In genomic region chr5:124057161-124057814, GRCh38 we compare ENCODE assay signal across 8 cellular contexts.
DNase-seq lines count a peak whose midpoint lies in the region; ATAC-seq, FAIRE-seq and TF ChIP-seq lines count a peak whose summit lies in the region.

No MANE protein-coding gene starts in this region.

- peaks cover 0 to 28% (median 0%) of the 10 kb centered on the region in 4 donors for H3K4me1 ChIP-seq in tibial nerve
- no peaks in the 10 kb centered on the region for H3K4me1 ChIP-seq in mesendoderm (ENCODE audit: control insufficient read depth, low read depth, low read length)

- no peak overlapping the region for H3K18ac ChIP-seq in mesendoderm (ENCODE audit: low read length)

- no peak for TF ChIP-seq CTCF in tibial nerve (IDR thresholded peaks at IDR 0.05)

- H3K56ac ChIP-seq in mesendoderm (ENCODE audit: low read length): no peak overlapping the region

- H3K23ac ChIP-seq in mesendoderm (ENCODE audit: low read length): no peak overlapping the region

- no peak overlapping the region for H4K5ac ChIP-seq in mesendoderm (ENCODE audit: low read length)

- H3K27me3 ChIP-seq in tibial nerve (no peaks in the 10 kb centered on the region), mesendoderm (ENCODE audit: insufficient read depth, low read length, poor library complexity) (no peaks in the 10 kb centered on the region)

- no peak overlapping the region for H2BK15ac ChIP-seq in mesendoderm (replicated peaks; ENCODE audit: low read depth)

- H3K4me3 ChIP-seq in tibial nerve (peak overlapping the region in 1 of 4 donors; percentile 0), mesendoderm (ENCODE audit: low read length) (no peak overlapping the region)

- no peak overlapping the region for H3K4ac ChIP-seq in mesendoderm (ENCODE audit: low read depth, low read length)

- no peak overlapping the region for H3K4me2 ChIP-seq in mesendoderm (ENCODE audit: low read length)

- ATAC-seq in HG02588 (IDR thresholded peaks at IDR 0.05; ENCODE audit: unreplicated experiment): peak; percentile 51

- no peaks in the 10 kb centered on the region for H3K79me2 ChIP-seq in mesendoderm (ENCODE audit: control insufficient read depth, insufficient read depth, low read length)

- TF ChIP-seq POLR2A in GM12891 (IDR thresholded peaks at IDR 0.05; ENCODE audit: low read depth, low read length): no peak
- no peak for TF ChIP-seq POLR2A in tibial nerve (IDR thresholded peaks at IDR 0.05)

- FAIRE-seq in GM12891 (lab: Jason Lieb, UNC) (peak; percentile 76), islet of Langerhans (lab: Jason Lieb, UNC) (peak; percentile 87)

- H3K9ac ChIP-seq in mesendoderm (ENCODE audit: low read length): no peak overlapping the region

- H2BK120ac ChIP-seq in mesendoderm (ENCODE audit: low read depth, low read length): no peak overlapping the region

- no peaks in the 10 kb centered on the region for H3K9me3 ChIP-seq in tibial nerve

- H3K79me1 ChIP-seq in mesendoderm (ENCODE audit: low read length): no peaks in the 10 kb centered on the region

- H3K27ac ChIP-seq in tibial nerve: no peak overlapping the region
- no peak overlapping the region for H3K27ac ChIP-seq in mesendoderm (ENCODE audit: low read depth, low read length)

- DNase-seq in GM12891 (ENCODE audit: insufficient read length, low spot score) (no peak), NCI-H1048 (lab: John Stamatoyannopoulos, UW) (peak; percentile 77), SK-N-DZ (ENCODE audit: low spot score) (peak; percentile 68), tibial nerve (ENCODE audit: low spot score in 2 of 2) (no peak), mesendoderm (no peak)
- no peak for DNase-seq in activated CD4-positive, alpha-beta T cell treated with anti-CD3 and anti-CD28 coated beads, Interleukin-2, amount 50 U/mL, for 1 hour

- no peak overlapping the region for H2BK5ac ChIP-seq in mesendoderm (ENCODE audit: low read length)

- H4K8ac ChIP-seq in mesendoderm (ENCODE audit: low read depth, low read length): no peak overlapping the region

- TF ChIP-seq EP300 in tibial nerve (IDR thresholded peaks at IDR 0.05): no peak

- 35 to 47% methylated on average over 5 of the region's 5 CpGs for WGBS in tibial nerve, 2 donors
- no CpG with 5 or more reads among the region's 5 CpGs for WGBS in mesendoderm (ENCODE audit: extremely low coverage, insufficient coverage, low lambda C conversion rate)

- H3K36me3 ChIP-seq in tibial nerve: no peaks in the 10 kb centered on the region
- H3K36me3 ChIP-seq in mesendoderm (ENCODE audit: control insufficient read depth, insufficient read depth, low read length): no peaks in the 10 kb centered on the region

- H2AK5ac ChIP-seq in mesendoderm (ENCODE audit: low read length): no peak overlapping the region

TF ChIP-seq in GM12891, 5 proteins besides CTCF, POLR2A, EP300 and RAD21:
- TF ChIP-seq POLR2AphosphoS5 (IDR thresholded peaks at IDR 0.05; ENCODE audit: low read depth, low read length) (no peak), POU2F2 (IDR thresholded peaks at IDR 0.05; ENCODE audit: low read depth, low read length) (no peak), SPI1 (IDR thresholded peaks at IDR 0.05; ENCODE audit: low read depth, low read length) (peak; percentile 83)

Comparison
In these comparisons a context has a peak if more than half of its experiments do, and no peak if none do; other contexts are left out.
1. DNase-seq: peak in NCI-H1048 (single experiment) and SK-N-DZ (single experiment); none in GM12891 (single experiment), tibial nerve (0 of 2), mesendoderm (single experiment) and activated CD4-positive, alpha-beta T cell treated with anti-CD3 and anti-CD28 coated beads, Interleukin-2, amount 50 U/mL, for 1 hour (single experiment).